ENCODE assay signal across 8 cellular contexts in the genomic region with DNA sequence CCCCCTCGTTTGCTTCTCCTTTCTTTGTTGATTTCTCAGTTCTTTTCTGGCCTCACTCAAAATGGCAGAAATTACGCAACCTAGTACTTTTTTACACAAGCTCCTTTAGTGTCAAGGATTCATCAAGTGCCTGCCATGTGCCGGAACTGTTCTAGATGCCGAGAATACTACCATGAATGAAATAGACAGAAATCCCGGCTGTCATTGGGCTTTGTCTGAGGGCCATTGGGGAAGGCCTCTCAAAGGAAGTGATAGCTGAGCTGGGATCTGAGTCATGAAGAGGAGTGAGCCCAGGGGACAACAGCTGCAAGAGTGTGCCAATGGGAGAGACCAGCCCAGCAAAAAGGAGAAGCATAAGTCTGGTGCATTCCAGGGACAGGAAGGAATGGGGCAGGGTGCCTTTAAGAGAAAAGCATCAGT. TPM values are rescaled to one million over a fixed set of nuclear protein-coding genes. Genes with fewer than 3 reads are reported as not detected.
DNase-seq lines count a peak whose midpoint lies in the region; ATAC-seq, FAIRE-seq and TF ChIP-seq lines count a peak whose summit lies in the region.

No MANE protein-coding gene starts in this region.

- peak overlapping the region; percentile 9 to 80; a peak in 5 of 6 replicates for H3K27ac ChIP-seq in A549
- no peak overlapping the region for H3K27ac ChIP-seq in K562 (ENCODE audit: extremely low read depth, low read depth, low read length)
- peak overlapping the region; percentile 40 for H3K27ac ChIP-seq in substantia nigra (ENCODE audit: low read depth, low read length, poor library complexity, severe bottlenecking)

- H3K9ac ChIP-seq in K562 (ENCODE audit: insufficient read depth in 1 of 2, low read depth in 2 of 2, low read length in 2 of 2) = no peak overlapping the region

- POLR2A ChIA-PET in A549 (lab: Yijun Ruan, JAX) (interaction anchor here (0.7 to 0.8 kb wide), 2 partner anchors 23 to 35 kb away, joined by 5 read pairs; partner anchors contain the start of gene PPP1CB), K562 (lab: Yijun Ruan, JAX) (interaction anchor here (0.6 kb wide), 1 partner anchor 70 kb away, joined by 3 read pairs; no protein-coding TSS in a partner anchor)

- no peak for TF ChIP-seq RAD21 in A549 (conservative IDR thresholded peaks at IDR 0.05 in 1 of 2, IDR thresholded peaks at IDR 0.05 in 1 of 2)
- TF ChIP-seq RAD21 in K562 (CRISPR knock-in tag; conservative IDR thresholded peaks at IDR 0.05 in 1 of 2, IDR thresholded peaks at IDR 0.05 in 1 of 2) = no peak

- no peaks in the 10 kb centered on the region for H3K79me2 ChIP-seq in K562 (ENCODE audit: control insufficient read depth, insufficient read depth, low read length)

- TF ChIP-seq CTCF in A549 (IDR thresholded peaks at IDR 0.05) (no peak), K562 (IDR thresholded peaks at IDR 0.05 in 2 of 3, conservative IDR thresholded peaks at IDR 0.05 in 1 of 3; ENCODE audit: insufficient read depth in 2 of 3, low read depth in 1 of 3, low read length in 3 of 3) (no peak)

- ATAC-seq in A549 (peak; percentile 58 to 66; a peak in 4 of 6 replicates), K562 (peak; percentile 58), left colon (peak; percentile 20), GM21619 (IDR thresholded peaks at IDR 0.05; ENCODE audit: unreplicated experiment) (no peak)

- CTCF ChIA-PET in A549 (lab: Yijun Ruan, JAX) = interaction anchor here (0.7 to 6.2 kb wide), 6 partner anchors 10 to 151 kb away, joined by 3 to 42 read pairs (median 7); no protein-coding TSS in a partner anchor
- CTCF ChIA-PET in K562 (lab: Yijun Ruan, JAX; ENCODE audit: low intra/inter-chr PET ratio) = no interaction called here

- no peaks in the 10 kb centered on the region for H3K27me3 ChIP-seq in MG63
- no peaks in the 10 kb centered on the region for H3K27me3 ChIP-seq in K562 (ENCODE audit: control insufficient read depth in 2 of 2, insufficient read depth in 2 of 2, low read length in 2 of 2)

- H3K9me3 ChIP-seq in A549 (no peaks in the 10 kb centered on the region), MG63 (no peaks in the 10 kb centered on the region; the same call in 1 of the 2 replicates), K562 (replicated peaks; ENCODE audit: control insufficient read depth, insufficient read depth, low read depth, low read length) (no peaks in the 10 kb centered on the region; the same call in 1 of the 2 replicates)

- H3K9me1 ChIP-seq in K562 (ENCODE audit: control insufficient read depth, insufficient read depth, low read length) = no peaks in the 10 kb centered on the region

- intact Hi-C loops in K562 (cut with micrococcal nuclease) = no loop called here
- intact Hi-C loops in left colon (cut with DNase I, micrococcal nuclease) = no loop called here

- no peaks in the 10 kb centered on the region for H3K36me3 ChIP-seq in MG63
- no peaks in the 10 kb centered on the region for H3K36me3 ChIP-seq in K562 (ENCODE audit: control insufficient read depth, insufficient read depth, low read length)

- H3K4me3 ChIP-seq in A549 (no peak overlapping the region), MG63 (no peak overlapping the region), K562 (no peak overlapping the region)

- BruUV-seq in K562 (replicated peaks; lab: Mats Ljungman, UMichigan) = no TSS peak

- peak overlapping the region; percentile 56; the same call in 1 of the 2 replicates for H2AFZ ChIP-seq in K562 (ENCODE audit: low read depth, low read length)

- H4K20me1 ChIP-seq in K562 (replicated peaks; ENCODE audit: control insufficient read depth, insufficient read depth, low read length) = no peaks in the 10 kb centered on the region

- FAIRE-seq in A549 (lab: Jason Lieb, UNC) (no peak), K562 (lab: Jason Lieb, UNC) (no peak)

- DNase-seq in A549 (ENCODE audit: low read depth in 1 of 2, low spot score in 1 of 2) = peak in 1 of 2 experiments; percentile 55
- DNase-seq in MG63 = peak; percentile 77
- peak in 1 of 4 experiments; percentile 12 for DNase-seq in K562 (ENCODE audit: extremely low read depth in 1 of 4, low spot score in 3 of 4)
- DNase-seq in left colon = peak; percentile 15 to 47
- DNase-seq in substantia nigra (lab: John Stamatoyannopoulos, UW) = peak in 10 of 49 donors; percentile 7 to 52 (median 21)
- no peak for DNase-seq in stimulated activated CD4-positive, alpha-beta T cell treated with anti-CD3 and anti-CD28 coated beads, Interleukin-1b, Interleukin-23, amount 100 ng/mL, for 48 hours
- DNase-seq in DMS 273 treated with DMSO at 0.1 percent for 48 hours (lab: John Stamatoyannopoulos, UW) = no peak

- peaks cover 42% of the 10 kb centered on the region for H3K4me1 ChIP-seq in A549
- peaks cover 0 to 7% of the 10 kb centered on the region in 2 experiments; a peak in 2 of 5 replicates for H3K4me1 ChIP-seq in K562 (replicated peaks in 1 of 2; ENCODE audit: control insufficient read depth in 2 of 2, insufficient read depth in 2 of 2, low read length in 2 of 2)

- in situ Hi-C loops in K562 (cut with MboI) = no loop called here

- 69% methylated on average over 5 of the region's 5 CpGs for WGBS in A549 (ENCODE audit: missing lambda C conversion rate)
- WGBS in K562 (ENCODE audit: insufficient coverage, low coverage, missing lambda C conversion rate) = 47% methylated on average over 5 of the region's 5 CpGs

- no peak for TF ChIP-seq POLR2A in A549 (IDR thresholded peaks at IDR 0.05; ENCODE audit: low read length)
- no peak for TF ChIP-seq POLR2A in K562 (conservative IDR thresholded peaks at IDR 0.05)

- TF ChIP-seq EP300 in A549 (IDR thresholded peaks at IDR 0.05) (no peak), K562 (IDR thresholded peaks at IDR 0.05; ENCODE audit: low read length) (no peak)

- peak overlapping the region; percentile 42 for H3K4me2 ChIP-seq in A549
- H3K4me2 ChIP-seq in K562 (ENCODE audit: insufficient read depth, low read length) = no peak overlapping the region

TF ChIP-seq in A549, 52 proteins besides CTCF, POLR2A, EP300 and RAD21:
- TF ChIP-seq RARB (CRISPR knock-in tag; IDR thresholded peaks at IDR 0.05) (no peak), CEBPB (IDR thresholded peaks at IDR 0.05) (peak; percentile 65 to 81)

TF ChIP-seq in K562, 482 proteins besides CTCF, POLR2A, EP300 and RAD21 (continues in another document):
- TF ChIP-seq, protein P1, sequence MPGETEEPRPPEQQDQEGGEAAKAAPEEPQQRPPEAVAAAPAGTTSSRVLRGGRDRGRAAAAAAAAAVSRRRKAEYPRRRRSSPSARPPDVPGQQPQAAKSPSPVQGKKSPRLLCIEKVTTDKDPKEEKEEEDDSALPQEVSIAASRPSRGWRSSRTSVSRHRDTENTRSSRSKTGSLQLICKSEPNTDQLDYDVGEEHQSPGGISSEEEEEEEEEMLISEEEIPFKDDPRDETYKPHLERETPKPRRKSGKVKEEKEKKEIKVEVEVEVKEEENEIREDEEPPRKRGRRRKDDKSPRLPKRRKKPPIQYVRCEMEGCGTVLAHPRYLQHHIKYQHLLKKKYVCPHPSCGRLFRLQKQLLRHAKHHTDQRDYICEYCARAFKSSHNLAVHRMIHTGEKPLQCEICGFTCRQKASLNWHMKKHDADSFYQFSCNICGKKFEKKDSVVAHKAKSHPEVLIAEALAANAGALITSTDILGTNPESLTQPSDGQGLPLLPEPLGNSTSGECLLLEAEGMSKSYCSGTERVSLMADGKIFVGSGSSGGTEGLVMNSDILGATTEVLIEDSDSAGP (CRISPR knock-in tag; IDR thresholded peaks at IDR 0.05) = 0 out of 2 replicates have a peak, but pooled peaks have one; percentile 64
- TF ChIP-seq U2AF1 (optimal IDR thresholded peaks at IDR 0.05; ENCODE audit: low read depth, low read length) (no peak), CEBPB (tag; IDR thresholded peaks at IDR 0.05) (peak; percentile 85), PHF8 (IDR thresholded peaks at IDR 0.05; ENCODE audit: borderline replicate concordance, low read length) (no peak), CEBPG (CRISPR knock-in tag; IDR thresholded peaks at IDR 0.05) (no peak), CEBPG (tag; conservative IDR thresholded peaks at IDR 0.05 in 1 of 2, IDR thresholded peaks at IDR 0.05 in 1 of 2) (peak; percentile 72 to 83), YBX1 (IDR thresholded peaks at IDR 0.05) (no peak), MEF2D (tag; conservative IDR thresholded peaks at IDR 0.05; ENCODE audit: low read depth) (0 out of 2 replicates have a peak, but pooled peaks have one; percentile 29)

RNA-seq across cellular contexts. Expression of gene PPP1CB, which starts 34.3 kb away (rescaled TPM):
- polyA plus RNA-seq in A549 (2011; rRNA removed) (119 and 188 TPM in 2 replicates), A549 (2017; fragmentation: RNase III; extraction: RNeasy Plus Mini Kit Qiagen cat#74134 plus additional on column Dnase treatment) (143 to 165 TPM (median 147 TPM) in 3 replicates), K562 (2011; rRNA removed) (42.1 and 58.9 TPM in 2 replicates), K562 (2014; fragmentation: Illumina TruSeq; extraction: Trizol) (41.5 and 49.0 TPM in 2 replicates), K562 (2014; fragmentation: Nextera tagmentation; extraction: Ambion mirVana) (100 to 1,000 TPM in 1 of 2 experiments, 10 to 100 TPM in 1; 55.7 to 112 TPM), K562 (2014; rRNA removed) (25.6 and 27.0 TPM in 2 replicates)
- polyA plus RNA-seq in A549 (2012; cell fraction: cytosol; rRNA removed) = 21.2 and 22.3 TPM in 2 replicates
- polyA plus RNA-seq in A549 (2012; cell fraction: nucleus; rRNA removed) = 13.8 and 16.9 TPM in 2 replicates
- polyA minus RNA-seq in A549 (2011; rRNA and poly(A)+ RNA removed) = 112 and 145 TPM in 2 replicates
- 108 and 180 TPM in 2 replicates for total RNA-seq in MG63 (2014; rRNA removed; shearing (Covaris generic); ENCODE audit: low replicate concordance)
- 15.2 and 51.7 TPM in 2 replicates for total RNA-seq in K562 (2011; cell fraction: chromatin; rRNA removed; ENCODE audit: low replicate concordance)
- 10.0 and 11.2 TPM in 2 replicates for total RNA-seq in K562 (2011; cell fraction: nucleolus; rRNA removed)
- 20.1 and 31.0 TPM in 2 replicates for total RNA-seq in K562 (2011; cell fraction: nucleoplasm; rRNA removed)
- total RNA-seq in K562 (2014; rRNA removed) (31.6 and 40.6 TPM in 2 replicates), K562 (2014; rRNA removed; fragmentation: Illumina TruSeq; extraction: Trizol) (77.4 and 95.2 TPM in 2 replicates), K562 (2015; rRNA removed; fragmentation: Illumina TruSeq; extraction: Trizol) (55.3 and 67.5 TPM in 2 replicates), K562 (2021) (113 and 118 TPM in 2 replicates), left colon (100 to 1,000 TPM; 283 to 395 TPM)
- polyA plus RNA-seq in K562 (2011; cell fraction: cytosol; rRNA removed) = 10.3 and 23.6 TPM in 2 replicates
- polyA plus RNA-seq in K562 (2011; cell fraction: nucleus; rRNA removed) = 7.4 and 13.1 TPM in 2 replicates
- polyA plus RNA-seq in K562 (2012) = 49.8 and 54.7 TPM in 2 replicates
- polyA minus RNA-seq in K562 (2011; rRNA and poly(A)+ RNA removed) = 134 and 142 TPM in 2 replicates
- polyA minus RNA-seq in K562 (2011; cell fraction: cytosol; rRNA and poly(A)+ RNA removed) = 60.7 and 63.8 TPM in 2 replicates
- 11.8 and 27.0 TPM in 2 replicates for polyA minus RNA-seq in K562 (2011; cell fraction: nucleus; rRNA and poly(A)+ RNA removed)

Comparison
In these comparisons a context has a peak if more than half of its experiments do, and no peak if none do; other contexts are left out.
1. DNase-seq: peak in MG63 (single experiment) and left colon (2 of 2); none in stimulated activated CD4-positive, alpha-beta T cell treated with anti-CD3 and anti-CD28 coated beads, Interleukin-1b, Interleukin-23, amount 100 ng/mL, for 48 hours (single experiment) and DMS 273 treated with DMSO at 0.1 percent for 48 hours (single experiment).
2. Of the 35 proteins assayed by ChIP-seq in both K562 and A549: peak only in K562: none; only in A549: none; in both: CEBPB; in neither: 33; mixed calls (peak in some experiments, not most) for 1.